Comparison of ENCODE assay signal across 26 cellular contexts in the genomic region with DNA sequence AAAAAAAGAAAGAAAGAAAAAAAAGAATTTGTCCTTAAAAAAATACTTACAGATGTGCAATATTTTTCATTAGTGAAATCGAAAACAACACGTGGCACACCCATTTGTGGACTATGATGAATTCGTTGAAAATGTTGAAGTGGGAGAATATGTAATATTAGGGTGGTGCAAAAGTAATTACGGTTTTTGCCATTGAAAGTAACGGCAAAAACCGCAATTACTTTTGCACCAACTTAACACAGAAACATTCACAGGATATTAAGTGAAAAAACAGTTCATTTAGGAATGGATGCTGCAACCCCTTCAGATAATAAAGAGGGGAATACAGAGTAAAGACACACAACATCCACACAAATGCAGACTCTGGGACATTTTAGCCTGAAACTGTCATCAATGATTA.
"Had no signal": no experiment of that assay in that cellular context is flagged by ENCODE, and none has a peak within 500 bp of the region (broad histone marks: within the 10 kb centered on the region; RNA-seq: fewer than 3 reads in every experiment).

No MANE protein-coding gene starts in this region.

- DNase-seq: IMR-90, Kasumi-1, NCI-H1092, NCI-H1105 treated with DMSO at 0.1 percent for 48 hours, NCI-H1417 treated with DMSO at 0.1 percent for 48 hours, NCI-H146, NCI-H1694 treated with DMSO at 0.1 percent for 48 hours, NCI-H1930, NCI-H2081, NCI-H2107, NCI-H2171 treated with DMSO at 0.1 percent for 48 hours, NCI-H345, NCI-H446 treated with DMSO at 0.1 percent for 48 hours, NCI-H510A treated with DMSO at 0.1 percent for 48 hours, NCI-H526, NCI-H748 treated with DMSO at 0.1 percent for 48 hours, PC-3, Right ventricle myocardium superior, SIG-M5, T-helper 2 cell had no signal

- H3K4me2 ChIP-seq: KMS-11 had no signal

- FAIRE-seq: HTR-8/SVneo had no signal

- H3K9me3 ChIP-seq: SJSA1 had no signal

- H3K4me3 ChIP-seq: SJSA1, SK-N-MC had no signal

- H3K4me1 ChIP-seq: SJSA1 had no signal

- ATAC-seq: Panc1, PC-3 had no signal

- H3K27ac ChIP-seq: HL-60, KMS-11, SJSA1, SK-N-MC had no signal
